ENCODE assay signal across 37 cellular contexts in genomic region chrX:24391362-24391761, GRCh38. TPM values are rescaled to one million over a fixed set of nuclear protein-coding genes. Genes with fewer than 3 reads are reported as not detected.
"Had no signal": no experiment of that assay in that cellular context is flagged by ENCODE, and none has a peak within 500 bp of the region (broad histone marks: within the 10 kb centered on the region; RNA-seq: fewer than 3 reads in every experiment).

No MANE protein-coding gene starts in this region.

- H3K4me3 ChIP-seq: ascending aorta, cardiac muscle cell, Peyer's patch had no signal

- DNase-seq: activated CD4-positive, alpha-beta T cell treated with anti-CD3 and anti-CD28 coated beads for 1 hour; activated CD4-positive, alpha-beta T cell treated with anti-CD3 and anti-CD28 coated beads for 48 hours; activated CD4-positive, CD25-positive, alpha-beta regulatory T cell; activated CD8-positive, alpha-beta T cell treated with anti-CD3 and anti-CD28 coated beads for 36 hours; activated effector memory CD4-positive, alpha-beta T cell treated with anti-CD3 and anti-CD28 coated beads, Interleukin-2, amount 50 U/mL, for 16 hours; activated naive CD4-positive, alpha-beta T cell treated with Interleukin-2 at 50 U/mL for 16 hours; activated naive CD8-positive, alpha-beta T cell treated with anti-CD3 and anti-CD28 coated beads, Interleukin-2, amount 10 ng/mL, durations not matched to agents 7 days and 5 days; activated T-cell treated with anti-CD3 and anti-CD28 coated beads, Interleukin-2, amount 50 U/mL, for 1 hour; activated T-cell treated with anti-CD3 and anti-CD28 coated beads, Interleukin-2, amount 50 U/mL, for 72 hours; amygdala; Kasumi-1; KG1; MM.1S; MV-4-11; NCI-H1092; NCI-H187 treated with DMSO at 0.1 percent for 48 hours; NCI-H2107; NCI-H2171; NCI-H226; NCI-H524 treated with DMSO at 0.1 percent for 48 hours; NCI-H82; NK-92 treated with Interleukin-12 subunit alpha and Interleukin-12 subunit beta, amount 100 ng/mL, for 24 hours; PC-3; Peyer's patch; RPMI8226; SIG-M5; SW 1271; T-helper 1 cell; T-helper 2 cell; T1000; WERI-Rb-1 had no signal

- H3K27ac ChIP-seq: ascending aorta, cardiac muscle cell, Peyer's patch, WERI-Rb-1 had no signal

- H3K36me3 ChIP-seq: ascending aorta, cardiac muscle cell, Peyer's patch, WERI-Rb-1 had no signal

- ATAC-seq: activated CD8-positive, alpha-beta T cell treated with anti-CD3 and anti-CD28 coated beads for 36 hours; activated T-cell treated with anti-CD3 and anti-CD28 coated beads, Interleukin-2, amount 50 U/mL, for 72 hours; activated T-helper 17 cell treated with anti-CD3 and anti-CD28 coated beads, Interleukin-2, amount 50 U/mL, for 72 hours; PC-3 had no signal

- H3K27me3 ChIP-seq: ascending aorta, cardiac muscle cell, Peyer's patch had no signal

- H3K4me1 ChIP-seq: Peyer's patch had no signal

- H3K9me3 ChIP-seq: ascending aorta, Peyer's patch had no signal

RNA-seq across cellular contexts. Expression of gene SUPT20HL1, which starts 30.9 kb away (rescaled TPM):
- total RNA-seq: activated CD8-positive, alpha-beta T cell treated with anti-CD3 and anti-CD28 coated beads for 36 hours; activated naive CD8-positive, alpha-beta T cell treated with anti-CD3 and anti-CD28 coated beads, Interleukin-2, amount 10 ng/mL, durations not matched to agents 7 days and 5 days; activated T-cell treated with anti-CD3 and anti-CD28 coated beads, Interleukin-2, amount 50 U/mL, for 72 hours; cardiac muscle cell; chondrocyte; NCI-H460; PC-3 had no signal
- polyA plus RNA-seq: adipose tissue had no signal
